In genomic region chr4:100988876-100989275, GRCh38 we compare ENCODE assay signal across 27 cellular contexts.
"Had no signal": no experiment of that assay in that cellular context is flagged by ENCODE, and none has a peak within 500 bp of the region (broad histone marks: within the 10 kb centered on the region; RNA-seq: fewer than 3 reads in every experiment).

No MANE protein-coding gene starts in this region.

- H3K27me3 Mint-ChIP-seq: activated B cell treated with CpG ODN at 0.5 μM for 24 hours; activated CD4-positive, alpha-beta memory T cell treated with anti-CD3 and anti-CD28 coated beads for 36 hours; T-cell had no signal

- H3K4me1 Mint-ChIP-seq: activated B cell treated with CpG ODN at 0.5 μM for 24 hours; activated CD4-positive, alpha-beta T cell treated with anti-CD3 and anti-CD28 coated beads, Interleukin-2, amount 10 ng/mL, durations not matched to agents 24 days and 14 days; activated naive CD8-positive, alpha-beta T cell treated with anti-CD3 and anti-CD28 coated beads, Interleukin-2, amount 50 U/mL, for 24 hours; brain; T-cell had no signal

- H3K36me3 Mint-ChIP-seq: activated CD4-positive, alpha-beta memory T cell treated with anti-CD3 and anti-CD28 coated beads for 36 hours; activated naive CD4-positive, alpha-beta T cell treated with anti-CD3 and anti-CD28 coated beads, Interleukin-2, amount 50 U/mL, for 72 hours; brain; T-cell had no signal

- H3K27ac Mint-ChIP-seq: activated B cell treated with CpG ODN at 0.5 μM for 24 hours; activated CD4-positive, alpha-beta memory T cell treated with anti-CD3 and anti-CD28 coated beads for 36 hours; activated CD4-positive, alpha-beta T cell treated with anti-CD3 and anti-CD28 coated beads, Interleukin-2, amount 10 ng/mL, durations not matched to agents 24 days and 14 days; activated naive CD4-positive, alpha-beta T cell treated with anti-CD3 and anti-CD28 coated beads, Interleukin-2, amount 50 U/mL, for 72 hours; activated naive CD8-positive, alpha-beta T cell treated with anti-CD3 and anti-CD28 coated beads, Interleukin-2, amount 50 U/mL, for 24 hours; brain; T-cell had no signal

- H3K9me3 Mint-ChIP-seq: activated B cell treated with CpG ODN at 0.5 μM for 24 hours; activated CD4-positive, alpha-beta memory T cell treated with anti-CD3 and anti-CD28 coated beads for 36 hours; activated naive CD4-positive, alpha-beta T cell treated with anti-CD3 and anti-CD28 coated beads, Interleukin-2, amount 50 U/mL, for 72 hours; activated naive CD8-positive, alpha-beta T cell treated with anti-CD3 and anti-CD28 coated beads, Interleukin-2, amount 50 U/mL, for 24 hours; activated T-cell treated with anti-CD3 and anti-CD28 coated beads, Interleukin-2, amount 50 U/mL, for 4 hours; T-cell had no signal

- H3K4me3 ChIP-seq: ascending aorta, SK-N-MC had no signal

- DNase-seq: activated B cell treated with CpG ODN at 0.5 μM for 24 hours; activated CD4-positive, alpha-beta memory T cell treated with anti-CD3 and anti-CD28 coated beads for 36 hours; activated CD4-positive, alpha-beta T cell treated with anti-CD3 and anti-CD28 coated beads for 1 hour; activated CD4-positive, alpha-beta T cell treated with anti-CD3 and anti-CD28 coated beads, Interleukin-2, amount 10 ng/mL, durations not matched to agents 24 days and 14 days; activated CD8-positive, alpha-beta memory T cell treated with anti-CD3 and anti-CD28 coated beads for 24 hours; activated effector memory CD4-positive, alpha-beta T cell treated with anti-CD3 and anti-CD28 coated beads, Interleukin-2, amount 50 U/mL, for 16 hours; activated naive CD4-positive, alpha-beta T cell treated with Interleukin-2 at 50 U/mL for 16 hours; activated naive CD8-positive, alpha-beta T cell treated with anti-CD3 and anti-CD28 coated beads, Interleukin-2, amount 50 U/mL, for 24 hours; activated T-cell treated with anti-CD3 and anti-CD28 coated beads, Interleukin-2, amount 50 U/mL, for 4 hours; amniotic stem cell; KG1; NCI-H1048; NCI-H146; NCI-H187 treated with DMSO at 0.1 percent for 48 hours; NCI-H2081 treated with DMSO at 0.1 percent for 48 hours; NCI-H345; NCI-H510A; NCI-H82; RPMI8226; T-cell; T-helper 2 cell; T1000 had no signal

- ATAC-seq: activated naive CD4-positive, alpha-beta T cell treated with anti-CD3 and anti-CD28 coated beads, Interleukin-2, amount 50 U/mL, for 72 hours; activated naive CD8-positive, alpha-beta T cell treated with anti-CD3 and anti-CD28 coated beads, Interleukin-2, amount 50 U/mL, for 24 hours; activated T-cell treated with anti-CD3 and anti-CD28 coated beads, Interleukin-2, amount 50 U/mL, for 4 hours; Right ventricle myocardium inferior; T-cell had no signal

- H3K4me3 Mint-ChIP-seq: activated B cell treated with CpG ODN at 0.5 μM for 24 hours; activated CD4-positive, alpha-beta memory T cell treated with anti-CD3 and anti-CD28 coated beads for 36 hours; activated CD4-positive, alpha-beta T cell treated with anti-CD3 and anti-CD28 coated beads, Interleukin-2, amount 10 ng/mL, durations not matched to agents 24 days and 14 days; activated naive CD8-positive, alpha-beta T cell treated with anti-CD3 and anti-CD28 coated beads, Interleukin-2, amount 50 U/mL, for 24 hours; activated T-cell treated with anti-CD3 and anti-CD28 coated beads, Interleukin-2, amount 50 U/mL, for 4 hours; brain; T-cell had no signal
